ENCODE assay signal across 19 cellular contexts in the genomic region with DNA sequence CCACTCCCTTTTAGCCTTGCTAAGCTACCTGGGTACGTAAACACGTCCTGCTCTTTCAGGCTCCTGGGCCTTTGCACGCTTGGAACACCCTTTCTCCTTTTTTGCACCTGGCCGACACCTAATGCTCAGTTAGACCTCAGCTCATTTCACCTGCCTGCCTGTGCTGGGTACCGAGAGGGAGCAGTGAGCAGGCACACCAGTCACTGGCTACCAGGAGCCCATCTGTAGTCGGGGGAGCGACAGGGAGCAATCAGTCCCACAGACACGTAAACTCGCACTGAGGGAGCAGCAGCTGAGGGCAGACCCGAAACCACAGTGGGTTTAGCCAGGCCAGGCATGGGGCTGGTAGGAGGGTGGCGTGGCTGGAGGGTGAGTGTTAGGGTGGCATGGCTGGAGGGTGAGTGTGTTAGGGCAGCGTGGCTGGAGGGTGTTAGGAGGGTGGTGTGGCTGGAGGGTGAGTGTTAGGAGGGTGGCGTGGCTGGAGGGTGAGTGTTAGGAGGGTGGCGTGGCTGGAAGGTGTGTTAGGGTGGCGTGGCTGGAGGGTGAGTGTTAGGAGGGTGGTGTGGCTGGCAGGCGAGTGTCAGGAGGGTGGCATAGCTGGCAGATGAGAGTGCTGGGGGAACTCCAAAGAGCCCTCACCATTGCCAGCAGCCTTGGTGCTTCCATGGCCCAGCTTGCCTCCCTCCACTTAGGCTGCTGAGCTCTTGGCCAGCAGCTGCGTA. TPM values are rescaled to one million over a fixed set of nuclear protein-coding genes. Genes with fewer than 3 reads are reported as not detected.
DNase-seq lines count a peak whose midpoint lies in the region; ATAC-seq and TF ChIP-seq lines count a peak whose summit lies in the region.
"Had no signal": no experiment of that assay in that cellular context is flagged by ENCODE, and none has a peak within 500 bp of the region (broad histone marks: within the 10 kb centered on the region; RNA-seq: fewer than 3 reads in every experiment).

No MANE protein-coding gene starts in this region.

- H3K79me2 ChIP-seq in osteoblast (ENCODE audit: insufficient read depth, low read length): no peaks in the 10 kb centered on the region

- no peak overlapping the region for H3K4me3 Mint-ChIP-seq in CD8-positive, alpha-beta T cell
- H3K4me3 Mint-ChIP-seq: activated naive CD4-positive, alpha-beta T cell treated with anti-CD3 and anti-CD28 coated beads, Interleukin-2, amount 50 U/mL, for 24 hours; activated T-cell treated with anti-CD3 and anti-CD28 coated beads, Interleukin-2, amount 50 U/mL, for 24 hours had no signal

- H3K27me3 ChIP-seq in CD8-positive, alpha-beta T cell (ENCODE audit: insufficient read depth, low read length): no peaks in the 10 kb centered on the region
- no peaks in the 10 kb centered on the region for H3K27me3 ChIP-seq in osteoblast (ENCODE audit: insufficient read depth, low read length)
- H3K27me3 ChIP-seq: body of pancreas, colonic mucosa, tibial artery had no signal

- H3K9me3 ChIP-seq in CD8-positive, alpha-beta T cell (ENCODE audit: low read length): no peaks in the 10 kb centered on the region
- H3K9me3 ChIP-seq in HEK293 (ENCODE audit: control insufficient read depth, insufficient read depth, low read depth, low read length) (no peaks in the 10 kb centered on the region), osteoblast (ENCODE audit: low read depth, low read length) (no peaks in the 10 kb centered on the region)
- H3K9me3 ChIP-seq: body of pancreas, colonic mucosa had no signal

- H3K27ac ChIP-seq in CD8-positive, alpha-beta T cell (ENCODE audit: low read depth, low read length): peak overlapping the region; percentile 40
- H3K27ac ChIP-seq in HEK293 (ENCODE audit: extremely low read depth, low read depth, low read length) (no peak overlapping the region), osteoblast (ENCODE audit: low read depth, low read length) (no peak overlapping the region)
- H3K27ac ChIP-seq: body of pancreas, colonic mucosa, tibial artery had no signal

- peaks cover 10% of the 10 kb centered on the region for H3K36me3 Mint-ChIP-seq in CD8-positive, alpha-beta T cell

- H3K4me2 ChIP-seq in osteoblast (ENCODE audit: insufficient read depth, low read length): no peak overlapping the region

- no peak overlapping the region for H3K4me3 ChIP-seq in CD8-positive, alpha-beta T cell (ENCODE audit: low read depth, low read length)
- H3K4me3 ChIP-seq in HEK293 (ENCODE audit: low read depth, low read length) (no peak overlapping the region), osteoblast (ENCODE audit: insufficient read depth, low read length) (no peak overlapping the region)
- H3K4me3 ChIP-seq: body of pancreas, colonic mucosa, tibial artery had no signal

- H4K20me1 ChIP-seq in osteoblast (ENCODE audit: insufficient read depth, low read length): no peaks in the 10 kb centered on the region

- H3K27me3 Mint-ChIP-seq in CD8-positive, alpha-beta T cell (ENCODE audit: low read depth): no peaks in the 10 kb centered on the region
- H3K27me3 Mint-ChIP-seq: activated naive CD4-positive, alpha-beta T cell treated with anti-CD3 and anti-CD28 coated beads, Interleukin-2, amount 50 U/mL, for 24 hours; activated T-cell treated with anti-CD3 and anti-CD28 coated beads, Interleukin-2, amount 50 U/mL, for 24 hours had no signal

- ATAC-seq in CD8-positive, alpha-beta T cell: no peak
- ATAC-seq in HG02610 (IDR thresholded peaks at IDR 0.05; ENCODE audit: unreplicated experiment) (no peak), HG02884 (IDR thresholded peaks at IDR 0.05; ENCODE audit: unreplicated experiment) (no peak)
- ATAC-seq: body of pancreas had no signal

- no peak overlapping the region for H3K27ac Mint-ChIP-seq in CD8-positive, alpha-beta T cell
- H3K27ac Mint-ChIP-seq: activated naive CD4-positive, alpha-beta T cell treated with anti-CD3 and anti-CD28 coated beads, Interleukin-2, amount 50 U/mL, for 24 hours had no signal

- intact Hi-C loops in CD8-positive, alpha-beta T cell (cut with DNase I, micrococcal nuclease): no loop called here
- intact Hi-C loops in cardiac septum (cut with DNase I): no loop called here

- H3K36me3 ChIP-seq in CD8-positive, alpha-beta T cell (ENCODE audit: insufficient read depth, low read length): peaks cover 1% of the 10 kb centered on the region
- peaks cover 15 to 81% of the 10 kb centered on the region in 2 experiments; a peak in 2 of 3 replicates for H3K36me3 ChIP-seq in HEK293 (ENCODE audit: control insufficient read depth in 2 of 2, insufficient read depth in 1 of 2, low read length in 2 of 2)
- peaks cover 32% of the 10 kb centered on the region for H3K36me3 ChIP-seq in osteoblast (ENCODE audit: insufficient read depth, low read length)

- no peak for DNase-seq in CD8-positive, alpha-beta T cell
- DNase-seq in cardiac septum (ENCODE audit: low spot score) (peak; percentile 78), osteoblast (ENCODE audit: insufficient read length, low spot score, missing footprints) (peak; percentile 56), pons (ENCODE audit: low spot score) (no peak)
- DNase-seq: activated T-cell treated with anti-CD3 and anti-CD28 coated beads, Interleukin-2, amount 50 U/mL, for 24 hours; body of pancreas; Calu3; colonic mucosa; hippocampal formation; kidney; NCI-H1092 treated with DMSO at 0.1 percent for 48 hours; SHP77; stimulated activated naive CD4-positive, alpha-beta T cell had no signal

- POLR2A ChIA-PET in CD8-positive, alpha-beta T cell (lab: Charles Lee): interaction anchor here (1.2 kb wide), 1 partner anchor 22 kb away, joined by 3 read pairs; a partner anchor contains a TSS
- POLR2A ChIA-PET in HEK293 (lab: Yijun Ruan, JAX): interaction anchor here (0.9 kb wide), 1 partner anchor 45 kb away, joined by 3 read pairs; a partner anchor contains a TSS

- TF ChIP-seq CTCF in CD8-positive, alpha-beta T cell (IDR thresholded peaks at IDR 0.05): no peak
- no peak for TF ChIP-seq CTCF in HEK293 (tag by site-specific recombination; IDR thresholded peaks at IDR 0.05)
- no peak for TF ChIP-seq CTCF in osteoblast (IDR thresholded peaks at IDR 0.05; ENCODE audit: extremely low read depth, low read depth, low read length)

- CTCF ChIA-PET in CD8-positive, alpha-beta T cell (lab: Charles Lee): interaction anchor here (1.0 to 1.2 kb wide), 2 partner anchors 168 to 542 kb away, joined by 3 to 4 read pairs; no protein-coding TSS in a partner anchor
- CTCF ChIA-PET in HEK293 (lab: Yijun Ruan, JAX): interaction anchor here (0.6 kb wide), 1 partner anchor 973 kb away, joined by 3 read pairs; no protein-coding TSS in a partner anchor

- peaks cover 22% of the 10 kb centered on the region for H3K4me1 ChIP-seq in CD8-positive, alpha-beta T cell (ENCODE audit: insufficient read depth, low read length)
- no peaks in the 10 kb centered on the region; the same call in 1 of the 2 replicates for H3K4me1 ChIP-seq in HEK293 (ENCODE audit: control insufficient read depth, insufficient read depth, low read length)
- H3K4me1 ChIP-seq in osteoblast (ENCODE audit: insufficient read depth, low read length): peaks cover under 1% of the 10 kb centered on the region
- H3K4me1 ChIP-seq: colonic mucosa, tibial artery had no signal

- no peak overlapping the region for H2AFZ ChIP-seq in osteoblast (ENCODE audit: low read length)

- no peaks in the 10 kb centered on the region for H3K9me3 Mint-ChIP-seq in CD8-positive, alpha-beta T cell

- H3K4me1 Mint-ChIP-seq in CD8-positive, alpha-beta T cell (ENCODE audit: low read depth): peaks cover 19% of the 10 kb centered on the region

TF ChIP-seq in HEK293, 187 proteins besides CTCF, POLR2A, EP300 and RAD21:
- TF ChIP-seq, protein P1, sequence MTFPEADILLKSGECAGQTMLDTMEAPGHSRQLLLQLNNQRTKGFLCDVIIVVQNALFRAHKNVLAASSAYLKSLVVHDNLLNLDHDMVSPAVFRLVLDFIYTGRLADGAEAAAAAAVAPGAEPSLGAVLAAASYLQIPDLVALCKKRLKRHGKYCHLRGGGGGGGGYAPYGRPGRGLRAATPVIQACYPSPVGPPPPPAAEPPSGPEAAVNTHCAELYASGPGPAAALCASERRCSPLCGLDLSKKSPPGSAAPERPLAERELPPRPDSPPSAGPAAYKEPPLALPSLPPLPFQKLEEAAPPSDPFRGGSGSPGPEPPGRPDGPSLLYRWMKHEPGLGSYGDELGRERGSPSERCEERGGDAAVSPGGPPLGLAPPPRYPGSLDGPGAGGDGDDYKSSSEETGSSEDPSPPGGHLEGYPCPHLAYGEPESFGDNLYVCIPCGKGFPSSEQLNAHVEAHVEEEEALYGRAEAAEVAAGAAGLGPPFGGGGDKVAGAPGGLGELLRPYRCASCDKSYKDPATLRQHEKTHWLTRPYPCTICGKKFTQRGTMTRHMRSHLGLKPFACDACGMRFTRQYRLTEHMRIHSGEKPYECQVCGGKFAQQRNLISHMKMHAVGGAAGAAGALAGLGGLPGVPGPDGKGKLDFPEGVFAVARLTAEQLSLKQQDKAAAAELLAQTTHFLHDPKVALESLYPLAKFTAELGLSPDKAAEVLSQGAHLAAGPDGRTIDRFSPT (tag by site-specific recombination; IDR thresholded peaks at IDR 0.05): peak; percentile 63
- TF ChIP-seq, protein P2, sequence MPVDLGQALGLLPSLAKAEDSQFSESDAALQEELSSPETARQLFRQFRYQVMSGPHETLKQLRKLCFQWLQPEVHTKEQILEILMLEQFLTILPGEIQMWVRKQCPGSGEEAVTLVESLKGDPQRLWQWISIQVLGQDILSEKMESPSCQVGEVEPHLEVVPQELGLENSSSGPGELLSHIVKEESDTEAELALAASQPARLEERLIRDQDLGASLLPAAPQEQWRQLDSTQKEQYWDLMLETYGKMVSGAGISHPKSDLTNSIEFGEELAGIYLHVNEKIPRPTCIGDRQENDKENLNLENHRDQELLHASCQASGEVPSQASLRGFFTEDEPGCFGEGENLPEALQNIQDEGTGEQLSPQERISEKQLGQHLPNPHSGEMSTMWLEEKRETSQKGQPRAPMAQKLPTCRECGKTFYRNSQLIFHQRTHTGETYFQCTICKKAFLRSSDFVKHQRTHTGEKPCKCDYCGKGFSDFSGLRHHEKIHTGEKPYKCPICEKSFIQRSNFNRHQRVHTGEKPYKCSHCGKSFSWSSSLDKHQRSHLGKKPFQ (tag by site-specific recombination; IDR thresholded peaks at IDR 0.05): no peak
- peak; percentile 44; the same call in 1 of the 2 replicates for TF ChIP-seq ZNF311 (tag by site-specific recombination; IDR thresholded peaks at IDR 0.05; ENCODE audit: borderline replicate concordance)

RNA-seq across cellular contexts. Expression of a gene that starts 6.4 kb away (rescaled TPM):
- under 1 TPM; 0.19 to 0.30 TPM for total RNA-seq in CD8-positive, alpha-beta T cell
- total RNA-seq in cardiac septum (0.32 TPM), osteoblast (1.8 and 2.1 TPM in 2 replicates)

RNA-seq across cellular contexts. Expression of a gene that starts 22.5 kb away (rescaled TPM):
- 1 to 10 TPM; 5.9 to 7.9 TPM for total RNA-seq in CD8-positive, alpha-beta T cell
- total RNA-seq in cardiac septum: 21.5 TPM
- 25.6 and 29.3 TPM in 2 replicates for total RNA-seq in osteoblast

RNA-seq across cellular contexts. Expression of a gene that starts 27.1 kb away (rescaled TPM):
- total RNA-seq in CD8-positive, alpha-beta T cell: not detected
- total RNA-seq in cardiac septum (0.11 TPM), osteoblast (not detected in 2 replicates)
- total RNA-seq: endothelial cell of umbilical vein had no signal

RNA-seq across cellular contexts. Expression of a gene that starts 40.2 kb away (rescaled TPM):
- 1 to 10 TPM in 1 of 2 experiments, under 1 TPM in 1; 0.81 to 1.0 TPM for total RNA-seq in CD8-positive, alpha-beta T cell
- 7.6 TPM for total RNA-seq in cardiac septum
- 12.7 and 15.0 TPM in 2 replicates for total RNA-seq in osteoblast

RNA-seq across cellular contexts. Expression of a gene that starts 45.2 kb away (rescaled TPM):
- 10 to 100 TPM; 51.0 to 56.3 TPM for total RNA-seq in CD8-positive, alpha-beta T cell
- 34.7 TPM for total RNA-seq in cardiac septum
- total RNA-seq in osteoblast: 18.9 and 22.1 TPM in 2 replicates

Comparison
In these comparisons a context has a peak if more than half of its experiments do, and no peak if none do; other contexts are left out.
1. DNase-seq: peak in cardiac septum (single experiment) and osteoblast (single experiment); none in CD8-positive, alpha-beta T cell (0 of 7) and pons (single experiment).